In genomic region chr6:33692760-33693158, GRCh38 we compare ENCODE assay signal across 1 cellular context.
TF ChIP-seq lines count a peak whose summit lies in the region.

No MANE protein-coding gene starts in this region.

TF ChIP-seq in HepG2, 621 proteins besides CTCF, POLR2A, EP300 and RAD21:
- no peak for TF ChIP-seq AKAP8 (CRISPR knock-in tag; IDR thresholded peaks at IDR 0.05)
- TF ChIP-seq ZNF484 (CRISPR knock-in tag; IDR thresholded peaks at IDR 0.05; ENCODE audit: borderline replicate concordance, low read depth) = no peak
- no peak for TF ChIP-seq CHD2 (IDR thresholded peaks at IDR 0.05; ENCODE audit: low read depth, low read length)
- TF ChIP-seq TRAFD1 (CRISPR knock-in tag; IDR thresholded peaks at IDR 0.05; ENCODE audit: borderline replicate concordance) = no peak
- no peak for TF ChIP-seq ZC3H4 (CRISPR knock-in tag; IDR thresholded peaks at IDR 0.05; ENCODE audit: borderline replicate concordance)
- TF ChIP-seq ZBTB34 (CRISPR knock-in tag; IDR thresholded peaks at IDR 0.05) = no peak
